In genomic region chr1:6292134-6292533, GRCh38 we compare ENCODE assay signal across 21 cellular contexts. TPM values are rescaled to one million over a fixed set of nuclear protein-coding genes. Genes with fewer than 3 reads are reported as not detected.
"Had no signal": no experiment of that assay in that cellular context is flagged by ENCODE, and none has a peak within 500 bp of the region (broad histone marks: within the 10 kb centered on the region; RNA-seq: fewer than 3 reads in every experiment).

No MANE protein-coding gene starts in this region.

- H3K27ac Mint-ChIP-seq: activated CD4-positive, alpha-beta memory T cell treated with anti-CD3 and anti-CD28 coated beads, Interleukin-2, amount 10 ng/mL, durations not matched to agents 7 days and 5 days; activated naive CD8-positive, alpha-beta T cell treated with anti-CD3 and anti-CD28 coated beads for 36 hours; stimulated activated naive CD8-positive, alpha-beta T cell treated with anti-CD3 and anti-CD28 coated beads, Interleukin-15, Interleukin-2, amounts not matched to agents 100 ng/mL and 50 ng/mL, for 24 hours had no signal

- H3K27me3 Mint-ChIP-seq: activated CD4-positive, alpha-beta memory T cell treated with anti-CD3 and anti-CD28 coated beads, Interleukin-2, amount 10 ng/mL, durations not matched to agents 7 days and 5 days; activated naive CD8-positive, alpha-beta T cell treated with anti-CD3 and anti-CD28 coated beads for 36 hours; stimulated activated naive CD8-positive, alpha-beta T cell treated with anti-CD3 and anti-CD28 coated beads, Interleukin-15, Interleukin-2, amounts not matched to agents 100 ng/mL and 50 ng/mL, for 24 hours had no signal

- H3K9me3 ChIP-seq: lower lobe of right lung, testis, upper lobe of left lung had no signal

- DNase-seq: activated CD4-positive, alpha-beta memory T cell treated with anti-CD3 and anti-CD28 coated beads, Interleukin-2, amount 10 ng/mL, durations not matched to agents 7 days and 5 days; activated naive CD8-positive, alpha-beta T cell treated with anti-CD3 and anti-CD28 coated beads for 36 hours; activated T-cell treated with anti-CD3 and anti-CD28 coated beads, Interleukin-2, amount 50 U/mL, for 48 hours; brain microvascular endothelial cell; dermis blood vessel endothelial cell; foreskin melanocyte; left cardiac atrium; lower lobe of right lung; midbrain; stimulated activated CD4-positive, alpha-beta T cell treated with anti-CD3 and anti-CD28 coated beads, Interleukin-4, amount 100 ng/mL, for 24 hours; testis; upper lobe of left lung had no signal

- H3K27me3 ChIP-seq: brain microvascular endothelial cell, testis, upper lobe of left lung had no signal

- H3K9me3 Mint-ChIP-seq: activated CD4-positive, alpha-beta memory T cell treated with anti-CD3 and anti-CD28 coated beads, Interleukin-2, amount 10 ng/mL, durations not matched to agents 7 days and 5 days; activated naive CD8-positive, alpha-beta T cell treated with anti-CD3 and anti-CD28 coated beads for 36 hours; stimulated activated naive CD8-positive, alpha-beta T cell treated with anti-CD3 and anti-CD28 coated beads, Interleukin-15, Interleukin-2, amounts not matched to agents 100 ng/mL and 50 ng/mL, for 24 hours had no signal

- H3K4me1 Mint-ChIP-seq: activated naive CD8-positive, alpha-beta T cell treated with anti-CD3 and anti-CD28 coated beads for 36 hours had no signal

- H3K27ac ChIP-seq: brain microvascular endothelial cell, epithelial cell of prostate, lower lobe of right lung, testis, upper lobe of left lung, VCaP had no signal

- H3K4me3 ChIP-seq: lower lobe of right lung, testis, upper lobe of left lung had no signal

- H3K36me3 ChIP-seq: brain microvascular endothelial cell had no signal

- H3K4me3 Mint-ChIP-seq: activated CD4-positive, alpha-beta memory T cell treated with anti-CD3 and anti-CD28 coated beads, Interleukin-2, amount 10 ng/mL, durations not matched to agents 7 days and 5 days; activated naive CD8-positive, alpha-beta T cell treated with anti-CD3 and anti-CD28 coated beads for 36 hours; stimulated activated naive CD8-positive, alpha-beta T cell treated with anti-CD3 and anti-CD28 coated beads, Interleukin-15, Interleukin-2, amounts not matched to agents 100 ng/mL and 50 ng/mL, for 24 hours had no signal

- ATAC-seq: lower lobe of right lung had no signal

RNA-seq across cellular contexts. Expression of gene HES3, which starts 48.2 kb away (rescaled TPM):
- total RNA-seq: activated CD4-positive, alpha-beta memory T cell treated with anti-CD3 and anti-CD28 coated beads, Interleukin-2, amount 10 ng/mL, durations not matched to agents 7 days and 5 days; activated naive CD8-positive, alpha-beta T cell treated with anti-CD3 and anti-CD28 coated beads for 36 hours; chondrocyte; dermis blood vessel endothelial cell; fibroblast of lung; left cardiac atrium; lower lobe of right lung; myocyte; renal cortical epithelial cell; skeletal muscle tissue; T-helper 1 cell treated with Interleukin-12 subunit alpha and Interleukin-12 subunit beta and Interleukin-4 antibody, amounts not matched to agents 30 ng/mL and 1 ng/mL, for 36 hours; testis; upper lobe of left lung had no signal
- polyA plus RNA-seq: fibroblast of lung had no signal
